9 cellular contexts compared by ENCODE assay signal in genomic region chr2:46230115-46230571, GRCh38.
DNase-seq lines count a peak whose midpoint lies in the region; ATAC-seq and TF ChIP-seq lines count a peak whose summit lies in the region.
"Had no signal": no experiment of that assay in that cellular context is flagged by ENCODE, and none has a peak within 500 bp of the region (broad histone marks: within the 10 kb centered on the region; RNA-seq: fewer than 3 reads in every experiment).

No MANE protein-coding gene starts in this region.

- CTCF ChIA-PET in CD4-positive, alpha-beta memory T cell (lab: Charles Lee; ENCODE audit: partially characterized antibody): interaction anchor here (1.1 to 1.7 kb wide), 3 partner anchors 11 to 136 kb away, joined by 3 to 4 read pairs (median 4); no protein-coding TSS in a partner anchor

- H3K36me3 ChIP-seq in CD4-positive, alpha-beta memory T cell (ENCODE audit: insufficient read depth, low read length): no peaks in the 10 kb centered on the region
- H3K36me3 ChIP-seq in thyroid gland: no peaks in the 10 kb centered on the region

- peaks cover 21% of the 10 kb centered on the region for H3K4me1 ChIP-seq in CD4-positive, alpha-beta memory T cell (ENCODE audit: insufficient read depth, low read length)
- peaks cover 0 to 9% of the 10 kb centered on the region in 2 donors for H3K4me1 ChIP-seq in thyroid gland

- WGBS in thyroid gland, 2 donors: 88 to 90% methylated on average over 4 of the region's 6 CpGs

- H3K4me3 Mint-ChIP-seq in CD4-positive, alpha-beta memory T cell: peak overlapping the region in 6 of 8 donors; percentile 55 to 79 (median 68)
- H3K4me3 Mint-ChIP-seq in memory B cell: no peak overlapping the region

- no peaks in the 10 kb centered on the region for H3K9me3 ChIP-seq in CD4-positive, alpha-beta memory T cell (ENCODE audit: control insufficient read depth in 1 of 2, low read length in 2 of 2)
- no peaks in the 10 kb centered on the region for H3K9me3 ChIP-seq in thyroid gland

- no peak for TF ChIP-seq CTCF in thyroid gland (IDR thresholded peaks at IDR 0.05)

- H3K4me1 Mint-ChIP-seq in CD4-positive, alpha-beta memory T cell: peaks cover 17 to 33% (median 24%) of the 10 kb centered on the region in 4 donors
- H3K4me1 Mint-ChIP-seq in memory B cell: peaks cover 4% of the 10 kb centered on the region

- peak in 3 of 5 donors; percentile 11 to 48 (median 26) for DNase-seq in CD4-positive, alpha-beta memory T cell
- DNase-seq in GM19238 (ENCODE audit: insufficient read length, low spot score) (peak; percentile 23), memory B cell (ENCODE audit: low spot score in 2 of 2) (no peak), thyroid gland (no peak), KG1 (lab: John Stamatoyannopoulos, UW) (no peak), occipital lobe (lab: John Stamatoyannopoulos, UW) (no peak)
- peak; percentile 34 to 41 for DNase-seq in activated T-cell treated with anti-CD3 and anti-CD28 coated beads, Interleukin-2, amount 50 U/mL, for 48 hours

- H3K9me3 Mint-ChIP-seq in CD4-positive, alpha-beta memory T cell: no peaks in the 10 kb centered on the region
- no peaks in the 10 kb centered on the region for H3K9me3 Mint-ChIP-seq in memory B cell

- peaks cover 1% of the 10 kb centered on the region in 2 donors for H3K27me3 Mint-ChIP-seq in CD4-positive, alpha-beta memory T cell
- peaks cover 10% of the 10 kb centered on the region for H3K27me3 Mint-ChIP-seq in memory B cell

- H3K27me3 ChIP-seq in CD4-positive, alpha-beta memory T cell (ENCODE audit: insufficient read depth, low read length): no peaks in the 10 kb centered on the region
- no peaks in the 10 kb centered on the region for H3K27me3 ChIP-seq in thyroid gland

- peak overlapping the region; percentile 9 to 96 (median 88) for H3K27ac Mint-ChIP-seq in CD4-positive, alpha-beta memory T cell
- H3K27ac Mint-ChIP-seq in memory B cell: no peak overlapping the region

- TF ChIP-seq POLR2A in thyroid gland (IDR thresholded peaks at IDR 0.05): no peak

- no peak overlapping the region for H3K27ac ChIP-seq in CD4-positive, alpha-beta memory T cell (ENCODE audit: low read depth, low read length)
- no peak overlapping the region for H3K27ac ChIP-seq in thyroid gland

- ATAC-seq in HG03342 (IDR thresholded peaks at IDR 0.05; ENCODE audit: unreplicated experiment) (peak; percentile 55), memory B cell (ENCODE audit: low read depth) (peak; percentile 35)

- no peaks in the 10 kb centered on the region for H3K36me3 Mint-ChIP-seq in CD4-positive, alpha-beta memory T cell
- no peaks in the 10 kb centered on the region for H3K36me3 Mint-ChIP-seq in memory B cell

- intact Hi-C loops in CD4-positive, alpha-beta memory T cell (cut with micrococcal nuclease): loop anchor here (2.0 kb wide), 1 partner anchor 135 kb away; no protein-coding TSS in a partner anchor
- intact Hi-C loops in thyroid gland (cut with DNase I): no loop called here

- POLR2A ChIA-PET in CD4-positive, alpha-beta memory T cell (lab: Charles Lee; ENCODE audit: partially characterized antibody): interaction anchor here (1.6 kb wide), 1 partner anchor 9 kb away, joined by 6 read pairs; no protein-coding TSS in a partner anchor

- no peak overlapping the region for H3K4me3 ChIP-seq in CD4-positive, alpha-beta memory T cell (ENCODE audit: low read length in 2 of 2)
- H3K4me3 ChIP-seq in thyroid gland (replicated peaks in 1 of 3): no peak overlapping the region
- H3K4me3 ChIP-seq: skin epidermis had no signal

Comparison
In these comparisons a context has a peak if more than half of its experiments do, and no peak if none do; other contexts are left out.
1. DNase-seq: peak in CD4-positive, alpha-beta memory T cell (3 of 5), GM19238 (single experiment) and activated T-cell treated with anti-CD3 and anti-CD28 coated beads, Interleukin-2, amount 50 U/mL, for 48 hours (2 of 2); none in memory B cell (0 of 2), thyroid gland (0 of 2), KG1 (single experiment) and occipital lobe (single experiment).